ENCODE assay signal across 18 cellular contexts in genomic region chr5:165786073-165786472, GRCh38.
"Had no signal": no experiment of that assay in that cellular context is flagged by ENCODE, and none has a peak within 500 bp of the region (broad histone marks: within the 10 kb centered on the region; RNA-seq: fewer than 3 reads in every experiment).

No MANE protein-coding gene starts in this region.

- H3K27ac ChIP-seq: left ventricle myocardium inferior, ovary, right atrium auricular region, right lobe of liver, tibial nerve, uterus had no signal

- DNase-seq: islet precursor cell; left ventricle myocardium inferior; mesendoderm; naive thymus-derived CD4-positive, alpha-beta T cell; ovary; right lobe of liver; stimulated activated CD4-positive, alpha-beta T cell treated with anti-CD3 and anti-CD28 coated beads, Interleukin-1b, Interleukin-23, amount 100 ng/mL, for 48 hours; stimulated activated CD4-positive, alpha-beta T cell treated with anti-CD3 and anti-CD28 coated beads, Interleukin-2, amount 100 ng/mL, for 48 hours; stimulated activated CD4-positive, alpha-beta T cell treated with anti-CD3 and anti-CD28 coated beads, Interleukin-4, amount 100 ng/mL, for 4 hours; stimulated activated CD8-positive, alpha-beta memory T cell treated with anti-CD3 and anti-CD28 coated beads, Interleukin-4, amount 100 ng/mL, for 48 hours; stimulated activated naive CD4-positive, alpha-beta T cell treated with Interleukin-2 at 50 U/mL for 16 hours; stimulated activated naive CD8-positive, alpha-beta T cell treated with anti-CD3 and anti-CD28 coated beads, Interleukin-15, amount 100 ng/mL, for 72 hours; substantia nigra; uterus had no signal

- H3K4me3 ChIP-seq: left ventricle myocardium inferior, lung, ovary, right atrium auricular region, right lobe of liver, smooth muscle cell, tibial nerve, uterus had no signal
